2 cellular contexts compared by ENCODE assay signal in the genomic region with DNA sequence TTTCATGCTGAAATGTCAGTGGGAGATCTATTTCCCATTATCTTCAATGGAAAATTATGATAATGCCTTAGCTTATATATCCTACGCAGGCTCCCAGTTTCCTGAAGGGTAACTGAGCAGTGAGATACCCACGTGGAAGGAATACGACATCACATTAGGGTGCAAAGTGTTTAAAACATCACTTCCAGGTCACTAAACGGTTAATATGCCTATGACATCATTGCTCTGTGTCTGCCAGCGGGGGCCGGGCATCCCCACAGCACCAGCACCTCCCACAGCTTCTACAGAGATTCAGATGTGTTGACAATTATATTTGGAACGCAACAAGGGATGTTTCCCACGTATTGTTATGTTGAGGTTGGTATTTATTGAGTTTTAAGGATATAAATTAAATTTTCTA.
TF ChIP-seq lines count a peak whose summit lies in the region.

No MANE protein-coding gene starts in this region.

TF ChIP-seq in HEK293, 187 proteins besides CTCF, POLR2A, EP300 and RAD21:
- TF ChIP-seq, protein P1, sequence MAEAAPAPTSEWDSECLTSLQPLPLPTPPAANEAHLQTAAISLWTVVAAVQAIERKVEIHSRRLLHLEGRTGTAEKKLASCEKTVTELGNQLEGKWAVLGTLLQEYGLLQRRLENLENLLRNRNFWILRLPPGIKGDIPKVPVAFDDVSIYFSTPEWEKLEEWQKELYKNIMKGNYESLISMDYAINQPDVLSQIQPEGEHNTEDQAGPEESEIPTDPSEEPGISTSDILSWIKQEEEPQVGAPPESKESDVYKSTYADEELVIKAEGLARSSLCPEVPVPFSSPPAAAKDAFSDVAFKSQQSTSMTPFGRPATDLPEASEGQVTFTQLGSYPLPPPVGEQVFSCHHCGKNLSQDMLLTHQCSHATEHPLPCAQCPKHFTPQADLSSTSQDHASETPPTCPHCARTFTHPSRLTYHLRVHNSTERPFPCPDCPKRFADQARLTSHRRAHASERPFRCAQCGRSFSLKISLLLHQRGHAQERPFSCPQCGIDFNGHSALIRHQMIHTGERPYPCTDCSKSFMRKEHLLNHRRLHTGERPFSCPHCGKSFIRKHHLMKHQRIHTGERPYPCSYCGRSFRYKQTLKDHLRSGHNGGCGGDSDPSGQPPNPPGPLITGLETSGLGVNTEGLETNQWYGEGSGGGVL (tag by site-specific recombination; IDR thresholded peaks at IDR 0.05): no peak
- TF ChIP-seq ZFHX2 (tag by site-specific recombination; conservative IDR thresholded peaks at IDR 0.05) (peak; percentile 26), ZNF155 (tag by site-specific recombination; IDR thresholded peaks at IDR 0.05) (no peak), ZNF837 (tag by site-specific recombination; IDR thresholded peaks at IDR 0.05) (no peak), ZNF747 (tag by site-specific recombination; IDR thresholded peaks at IDR 0.05) (no peak), GLI2 (tag by site-specific recombination; IDR thresholded peaks at IDR 0.05; ENCODE audit: borderline replicate concordance, low read depth) (no peak), ZIC2 (tag by site-specific recombination; IDR thresholded peaks at IDR 0.05) (peak; percentile 72), ZNF658 (tag by site-specific recombination; IDR thresholded peaks at IDR 0.05) (no peak), ZNF677 (tag by site-specific recombination; IDR thresholded peaks at IDR 0.05) (no peak), ZBTB21 (tag by site-specific recombination; IDR thresholded peaks at IDR 0.05) (peak; percentile 60; the same call in 1 of the 2 replicates), ZNF629 (tag by site-specific recombination; IDR thresholded peaks at IDR 0.05) (peak; percentile 64), SCRT2 (tag by site-specific recombination; IDR thresholded peaks at IDR 0.05) (no peak), ZNF16 (tag by site-specific recombination; IDR thresholded peaks at IDR 0.05; ENCODE audit: low read depth) (no peak), ZNF529 (tag by site-specific recombination; IDR thresholded peaks at IDR 0.05; ENCODE audit: insufficient replicate concordance) (no peak), KLF16 (tag by site-specific recombination; IDR thresholded peaks at IDR 0.05) (no peak), ZNF791 (tag by site-specific recombination; IDR thresholded peaks at IDR 0.05) (no peak), GLIS1 (tag by site-specific recombination; IDR thresholded peaks at IDR 0.05) (peak; percentile 58; the same call in 1 of the 2 replicates)
- TF ChIP-seq, protein P2, sequence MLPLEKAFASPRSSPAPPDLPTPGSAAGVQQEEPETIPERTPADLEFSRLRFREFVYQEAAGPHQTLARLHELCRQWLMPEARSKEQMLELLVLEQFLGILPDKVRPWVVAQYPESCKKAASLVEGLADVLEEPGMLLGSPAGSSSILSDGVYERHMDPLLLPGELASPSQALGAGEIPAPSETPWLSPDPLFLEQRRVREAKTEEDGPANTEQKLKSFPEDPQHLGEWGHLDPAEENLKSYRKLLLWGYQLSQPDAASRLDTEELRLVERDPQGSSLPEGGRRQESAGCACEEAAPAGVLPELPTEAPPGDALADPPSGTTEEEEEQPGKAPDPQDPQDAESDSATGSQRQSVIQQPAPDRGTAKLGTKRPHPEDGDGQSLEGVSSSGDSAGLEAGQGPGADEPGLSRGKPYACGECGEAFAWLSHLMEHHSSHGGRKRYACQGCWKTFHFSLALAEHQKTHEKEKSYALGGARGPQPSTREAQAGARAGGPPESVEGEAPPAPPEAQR (tag by site-specific recombination; IDR thresholded peaks at IDR 0.05): no peak
- TF ChIP-seq, protein P3, sequence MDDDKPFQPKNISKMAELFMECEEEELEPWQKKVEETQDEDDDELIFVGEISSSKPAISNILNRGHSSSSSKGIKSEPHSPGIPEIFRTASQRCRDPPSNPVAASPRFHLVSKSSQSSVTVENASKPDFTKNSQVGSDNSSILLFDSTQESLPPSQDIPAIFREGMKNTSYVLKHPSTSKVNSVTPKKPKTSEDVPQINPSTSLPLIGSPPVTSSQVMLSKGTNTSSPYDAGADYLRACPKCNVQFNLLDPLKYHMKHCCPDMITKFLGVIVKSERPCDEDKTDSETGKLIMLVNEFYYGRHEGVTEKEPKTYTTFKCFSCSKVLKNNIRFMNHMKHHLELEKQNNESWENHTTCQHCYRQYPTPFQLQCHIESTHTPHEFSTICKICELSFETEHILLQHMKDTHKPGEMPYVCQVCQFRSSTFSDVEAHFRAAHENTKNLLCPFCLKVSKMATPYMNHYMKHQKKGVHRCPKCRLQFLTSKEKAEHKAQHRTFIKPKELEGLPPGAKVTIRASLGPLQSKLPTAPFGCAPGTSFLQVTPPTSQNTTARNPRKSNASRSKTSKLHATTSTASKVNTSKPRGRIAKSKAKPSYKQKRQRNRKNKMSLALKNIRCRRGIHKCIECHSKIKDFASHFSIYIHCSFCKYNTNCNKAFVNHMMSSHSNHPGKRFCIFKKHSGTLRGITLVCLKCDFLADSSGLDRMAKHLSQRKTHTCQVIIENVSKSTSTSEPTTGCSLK (tag by site-specific recombination; IDR thresholded peaks at IDR 0.05): no peak
- TF ChIP-seq, protein P4, sequence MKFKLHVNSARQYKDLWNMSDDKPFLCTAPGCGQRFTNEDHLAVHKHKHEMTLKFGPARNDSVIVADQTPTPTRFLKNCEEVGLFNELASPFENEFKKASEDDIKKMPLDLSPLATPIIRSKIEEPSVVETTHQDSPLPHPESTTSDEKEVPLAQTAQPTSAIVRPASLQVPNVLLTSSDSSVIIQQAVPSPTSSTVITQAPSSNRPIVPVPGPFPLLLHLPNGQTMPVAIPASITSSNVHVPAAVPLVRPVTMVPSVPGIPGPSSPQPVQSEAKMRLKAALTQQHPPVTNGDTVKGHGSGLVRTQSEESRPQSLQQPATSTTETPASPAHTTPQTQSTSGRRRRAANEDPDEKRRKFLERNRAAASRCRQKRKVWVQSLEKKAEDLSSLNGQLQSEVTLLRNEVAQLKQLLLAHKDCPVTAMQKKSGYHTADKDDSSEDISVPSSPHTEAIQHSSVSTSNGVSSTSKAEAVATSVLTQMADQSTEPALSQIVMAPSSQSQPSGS (tag by site-specific recombination; IDR thresholded peaks at IDR 0.05; ENCODE audit: low read depth): peak; percentile 76
- TF ChIP-seq, protein P5, sequence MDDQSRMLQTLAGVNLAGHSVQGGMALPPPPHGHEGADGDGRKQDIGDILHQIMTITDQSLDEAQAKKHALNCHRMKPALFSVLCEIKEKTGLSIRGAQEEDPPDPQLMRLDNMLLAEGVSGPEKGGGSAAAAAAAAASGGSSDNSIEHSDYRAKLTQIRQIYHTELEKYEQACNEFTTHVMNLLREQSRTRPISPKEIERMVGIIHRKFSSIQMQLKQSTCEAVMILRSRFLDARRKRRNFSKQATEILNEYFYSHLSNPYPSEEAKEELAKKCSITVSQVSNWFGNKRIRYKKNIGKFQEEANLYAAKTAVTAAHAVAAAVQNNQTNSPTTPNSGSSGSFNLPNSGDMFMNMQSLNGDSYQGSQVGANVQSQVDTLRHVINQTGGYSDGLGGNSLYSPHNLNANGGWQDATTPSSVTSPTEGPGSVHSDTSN (CRISPR knock-in tag; IDR thresholded peaks at IDR 0.05): no peak

TF ChIP-seq in K562, 482 proteins besides CTCF, POLR2A, EP300 and RAD21:
- TF ChIP-seq NR2C1 (IDR thresholded peaks at IDR 0.05) (no peak), NR2C1 (tag; IDR thresholded peaks at IDR 0.05) (no peak), ATF7 (IDR thresholded peaks at IDR 0.05) (peak; percentile 18; the same call in 1 of the 2 replicates)
TF ChIP-seq in K562: peak in this region for 1.
